In genomic region chr19:35353635-35354034, GRCh38 we compare ENCODE assay signal across 21 cellular contexts. TPM values are rescaled to one million over a fixed set of nuclear protein-coding genes. Genes with fewer than 3 reads are reported as not detected.
DNase-seq lines count a peak whose midpoint lies in the region; ATAC-seq and TF ChIP-seq lines count a peak whose summit lies in the region.
"Had no signal": no experiment of that assay in that cellular context is flagged by ENCODE, and none has a peak within 500 bp of the region (broad histone marks: within the 10 kb centered on the region; RNA-seq: fewer than 3 reads in every experiment).

No MANE protein-coding gene starts in this region.

- no peak for DNase-seq in HCT116 (ENCODE audit: low read depth, low spot score)
- DNase-seq in ecto neural progenitor cell (ENCODE audit: low spot score) = peak; percentile 10
- peak; percentile 53 for DNase-seq in mesenteric fat pad (ENCODE audit: low spot score)
- no peak for DNase-seq in activated T-helper 2 cell treated with anti-CD3 and anti-CD28 coated beads, Interferon-gamma antibody, Interleukin-2, Interleukin-4, amounts not matched to agents 10 μg/mL and 5 μg/mL and 100 μg/mL, durations not matched to agents 14 hours and 24 hours and 36 hours (ENCODE audit: low spot score)
- DNase-seq: activated CD4-positive, alpha-beta T cell treated with anti-CD3 and anti-CD28 coated beads, Interleukin-2, amount 50 U/mL, for 4 hours; activated naive CD8-positive, alpha-beta T cell treated with anti-CD3 and anti-CD28 coated beads for 36 hours; activated T-cell treated with anti-CD3 and anti-CD28 coated beads, Interleukin-2, amount 50 U/mL, for 72 hours; left cardiac atrium; NCI-H187 treated with DMSO at 0.1 percent for 48 hours; NCI-H226; WERI-Rb-1 had no signal

- peaks cover 82 to 99% (median 95%) of the 10 kb centered on the region in 10 experiments for H3K4me1 ChIP-seq in BLaER1 treated with 17β-estradiol and CSF1 and Interleukin-3, amounts not matched to agents 10 nM and 100 nM
- peaks cover 0 to 7% of the 10 kb centered on the region in 2 experiments; a peak in 1 of 4 replicates for H3K4me1 ChIP-seq in HCT116 (ENCODE audit: control insufficient read depth in 1 of 2, insufficient read depth in 2 of 2, low read length in 2 of 2)
- H3K4me1 ChIP-seq: gastroesophageal sphincter had no signal

- no peaks in the 10 kb centered on the region for H3K9me3 ChIP-seq in BLaER1 treated with 17β-estradiol and CSF1 and Interleukin-3, amounts not matched to agents 10 nM and 100 nM (replicated peaks in 1 of 11)
- H3K9me3 ChIP-seq in HCT116 (ENCODE audit: control insufficient read depth in 1 of 2, insufficient read depth in 1 of 2, low read depth in 1 of 2, low read length in 2 of 2) = no peaks in the 10 kb centered on the region
- H3K9me3 ChIP-seq: gastroesophageal sphincter had no signal

- no peaks in the 10 kb centered on the region for H4K20me1 ChIP-seq in BLaER1 treated with 17β-estradiol and CSF1 and Interleukin-3, amounts not matched to agents 10 nM and 100 nM
- no peaks in the 10 kb centered on the region for H4K20me1 ChIP-seq in HCT116 (ENCODE audit: insufficient read depth)

- intact Hi-C loops in HCT116 (cut with micrococcal nuclease) = loop anchor here (1.0 to 10.0 kb wide), 2 partner anchors 142 to 361 kb away; partner anchors contain the start of gene KMT2B
- intact Hi-C loops in activated T-helper 2 cell treated with anti-CD3 and anti-CD28 coated beads, Interferon-gamma antibody, Interleukin-2, Interleukin-4, amounts not matched to agents 10 μg/mL and 5 μg/mL and 100 μg/mL, durations not matched to agents 14 hours and 24 hours and 36 hours (cut with micrococcal nuclease) = loop anchor here (1.0 kb wide), 1 partner anchor 142 kb away; no protein-coding TSS in a partner anchor

- no peaks in the 10 kb centered on the region for H3K27me3 ChIP-seq in BLaER1 treated with 17β-estradiol and CSF1 and Interleukin-3, amounts not matched to agents 10 nM and 100 nM
- H3K27me3 ChIP-seq in HCT116 (ENCODE audit: insufficient read depth, low read length) = peaks cover 4% of the 10 kb centered on the region; the same call in 1 of the 2 replicates

- TF ChIP-seq POLR2A in HCT116 (IDR thresholded peaks at IDR 0.05; ENCODE audit: borderline replicate concordance, extremely low read depth, insufficient read depth, insufficient read length) = no peak

- peak overlapping the region in 3 of 10 experiments; percentile 47 to 66 (median 58); a peak in 6 of 20 replicates for H3K4me3 ChIP-seq in BLaER1 treated with 17β-estradiol and CSF1 and Interleukin-3, amounts not matched to agents 10 nM and 100 nM
- H3K4me3 ChIP-seq in HCT116 (replicated peaks in 1 of 2; ENCODE audit: low read depth in 1 of 2, low read length in 2 of 2) = no peak overlapping the region
- H3K4me3 ChIP-seq: gastroesophageal sphincter had no signal

- no peak for TF ChIP-seq RAD21 in HCT116 (IDR thresholded peaks at IDR 0.05; ENCODE audit: low read depth)

- no peak overlapping the region for H3K4me3 Mint-ChIP-seq in activated T-helper 2 cell treated with anti-CD3 and anti-CD28 coated beads, Interferon-gamma antibody, Interleukin-2, Interleukin-4, amounts not matched to agents 10 μg/mL and 5 μg/mL and 100 μg/mL, durations not matched to agents 14 hours and 24 hours and 36 hours (ENCODE audit: low read depth)
- H3K4me3 Mint-ChIP-seq: activated naive CD8-positive, alpha-beta T cell treated with anti-CD3 and anti-CD28 coated beads for 36 hours; dendritic cell treated with granulocyte-macrophage colony-stimulating factor and Interleukin-4, amounts not matched to agents 40 ng/mL and 50 ng/mL, for 4 days; stimulated activated effector memory CD8-positive, alpha-beta T cell treated with anti-CD3 and anti-CD28 coated beads, Interleukin-12 subunit alpha, Interleukin-12 subunit beta, amount 100 ng/mL, for 72 hours; T-cell had no signal

- peak overlapping the region; percentile 80 to 98 (median 92); a peak in 19 of 22 replicates for H3K4me2 ChIP-seq in BLaER1 treated with 17β-estradiol and CSF1 and Interleukin-3, amounts not matched to agents 10 nM and 100 nM
- no peak overlapping the region for H3K4me2 ChIP-seq in HCT116 (ENCODE audit: low read length)

- no peaks in the 10 kb centered on the region for H3K9me2 ChIP-seq in HCT116 (ENCODE audit: insufficient read depth)

- CTCF ChIA-PET in HCT116 (lab: Charles Lee) = interaction anchor here (0.9 to 3.1 kb wide), 9 partner anchors 21 to 341 kb away, joined by 3 to 43 read pairs (median 5); no protein-coding TSS in a partner anchor

- RAD21 ChIA-PET in HCT116 (lab: Charles Lee; ENCODE audit: low non-redundant PET in 1 of 2, low total read pairs in 2 of 2, uncharacterized antibody in 2 of 2, unreplicated experiment in 2 of 2) = interaction anchor here (1.1 to 2.7 kb wide), 7 partner anchors 114 to 320 kb away, joined by 3 to 11 read pairs (median 4); no protein-coding TSS in a partner anchor

- BruUV-seq in HCT116 (replicated peaks; lab: Mats Ljungman, UMichigan) = no TSS peak

- ATAC-seq in HCT116 (no peak), GM19463 (IDR thresholded peaks at IDR 0.05; ENCODE audit: unreplicated experiment) (no peak), HG02885 (IDR thresholded peaks at IDR 0.05; ENCODE audit: poor library complexity, unreplicated experiment) (no peak)
- ATAC-seq: gastroesophageal sphincter, left cardiac atrium had no signal

- H3K9me3 Mint-ChIP-seq in activated T-helper 2 cell treated with anti-CD3 and anti-CD28 coated beads, Interferon-gamma antibody, Interleukin-2, Interleukin-4, amounts not matched to agents 10 μg/mL and 5 μg/mL and 100 μg/mL, durations not matched to agents 14 hours and 24 hours and 36 hours = no peaks in the 10 kb centered on the region
- H3K9me3 Mint-ChIP-seq: activated naive CD8-positive, alpha-beta T cell treated with anti-CD3 and anti-CD28 coated beads for 36 hours; activated T-cell treated with anti-CD3 and anti-CD28 coated beads, Interleukin-2, amount 50 U/mL, for 72 hours; brain; dendritic cell treated with granulocyte-macrophage colony-stimulating factor and Interleukin-4, amounts not matched to agents 40 ng/mL and 50 ng/mL, for 4 days; stimulated activated effector memory CD8-positive, alpha-beta T cell treated with anti-CD3 and anti-CD28 coated beads, Interleukin-12 subunit alpha, Interleukin-12 subunit beta, amount 100 ng/mL, for 72 hours; T-cell had no signal

- no peak overlapping the region for H3K27ac Mint-ChIP-seq in activated T-helper 2 cell treated with anti-CD3 and anti-CD28 coated beads, Interferon-gamma antibody, Interleukin-2, Interleukin-4, amounts not matched to agents 10 μg/mL and 5 μg/mL and 100 μg/mL, durations not matched to agents 14 hours and 24 hours and 36 hours
- H3K27ac Mint-ChIP-seq: activated naive CD8-positive, alpha-beta T cell treated with anti-CD3 and anti-CD28 coated beads for 36 hours; dendritic cell treated with granulocyte-macrophage colony-stimulating factor and Interleukin-4, amounts not matched to agents 40 ng/mL and 50 ng/mL, for 4 days; T-cell had no signal

- H3K27me3 Mint-ChIP-seq in activated T-helper 2 cell treated with anti-CD3 and anti-CD28 coated beads, Interferon-gamma antibody, Interleukin-2, Interleukin-4, amounts not matched to agents 10 μg/mL and 5 μg/mL and 100 μg/mL, durations not matched to agents 14 hours and 24 hours and 36 hours (ENCODE audit: low read depth) = no peaks in the 10 kb centered on the region

- H3K79me2 ChIP-seq in HCT116 (ENCODE audit: insufficient read depth, low read length) = no peaks in the 10 kb centered on the region

- POLR2A ChIA-PET in HCT116 (lab: Charles Lee) = interaction anchor here (1.8 to 2.0 kb wide), 2 partner anchors 142 to 157 kb away, joined by 5 to 9 read pairs; no protein-coding TSS in a partner anchor

- TF ChIP-seq CTCF in HCT116 (IDR thresholded peaks at IDR 0.05 in 2 of 3, conservative IDR thresholded peaks at IDR 0.05 in 1 of 3; ENCODE audit: borderline replicate concordance in 1 of 3, insufficient read depth in 1 of 3, low read depth in 2 of 3, low read length in 2 of 3) = no peak

- H3K36me3 Mint-ChIP-seq in activated T-helper 2 cell treated with anti-CD3 and anti-CD28 coated beads, Interferon-gamma antibody, Interleukin-2, Interleukin-4, amounts not matched to agents 10 μg/mL and 5 μg/mL and 100 μg/mL, durations not matched to agents 14 hours and 24 hours and 36 hours (ENCODE audit: low read depth) = no peaks in the 10 kb centered on the region
- H3K36me3 Mint-ChIP-seq: activated naive CD8-positive, alpha-beta T cell treated with anti-CD3 and anti-CD28 coated beads for 36 hours; brain; stimulated activated effector memory CD8-positive, alpha-beta T cell treated with anti-CD3 and anti-CD28 coated beads, Interleukin-12 subunit alpha, Interleukin-12 subunit beta, amount 100 ng/mL, for 72 hours; T-cell had no signal

- peak overlapping the region; percentile 82 for H2AFZ ChIP-seq in HCT116 (ENCODE audit: low read depth, low read length, poor library complexity, severe bottlenecking)

- H3K36me3 ChIP-seq in BLaER1 treated with 17β-estradiol and CSF1 and Interleukin-3, amounts not matched to agents 10 nM and 100 nM = peaks cover 0 to 20% (median 0%) of the 10 kb centered on the region in 11 experiments; a peak in 5 of 22 replicates
- no peaks in the 10 kb centered on the region for H3K36me3 ChIP-seq in HCT116 (ENCODE audit: control insufficient read depth in 1 of 2, insufficient read depth in 2 of 2, low read length in 2 of 2)
- H3K36me3 ChIP-seq: gastroesophageal sphincter, WERI-Rb-1 had no signal

- peaks cover 16% of the 10 kb centered on the region for H3K4me1 Mint-ChIP-seq in activated T-helper 2 cell treated with anti-CD3 and anti-CD28 coated beads, Interferon-gamma antibody, Interleukin-2, Interleukin-4, amounts not matched to agents 10 μg/mL and 5 μg/mL and 100 μg/mL, durations not matched to agents 14 hours and 24 hours and 36 hours (ENCODE audit: low read depth)

- peak overlapping the region in 7 of 11 experiments; percentile 46 to 84 (median 76); a peak in 10 of 22 replicates for H3K9ac ChIP-seq in BLaER1 treated with 17β-estradiol and CSF1 and Interleukin-3, amounts not matched to agents 10 nM and 100 nM
- H3K9ac ChIP-seq in HCT116 (ENCODE audit: low read length) = no peak overlapping the region

- peak overlapping the region in 6 of 11 experiments; percentile 32 to 95 (median 91); a peak in 7 of 22 replicates for H3K27ac ChIP-seq in BLaER1 treated with 17β-estradiol and CSF1 and Interleukin-3, amounts not matched to agents 10 nM and 100 nM
- no peak overlapping the region for H3K27ac ChIP-seq in HCT116 (ENCODE audit: low read depth, low read length)
- H3K27ac ChIP-seq: epithelial cell of prostate, gastroesophageal sphincter, WERI-Rb-1 had no signal

RNA-seq across cellular contexts. Expression of gene FFAR3, which starts 4.6 kb away (rescaled TPM):
- total RNA-seq in HCT116 (2021; ENCODE audit: unreplicated experiment) (not detected), mesenteric fat pad (1.4 TPM)
- polyA plus RNA-seq in HCT116 (2012) = not detected in 2 replicates
- 0.92 and 1.2 TPM in 2 replicates for total RNA-seq in activated T-helper 2 cell treated with anti-CD3 and anti-CD28 coated beads, Interferon-gamma antibody, Interleukin-2, Interleukin-4, amounts not matched to agents 10 μg/mL and 5 μg/mL and 100 μg/mL, durations not matched to agents 14 hours and 24 hours and 36 hours
- total RNA-seq: Daoy had no signal

RNA-seq across cellular contexts. Expression of gene FFAR1, which starts 5.9 kb away (rescaled TPM):
- not detected for total RNA-seq in HCT116 (2021; ENCODE audit: unreplicated experiment)
- polyA plus RNA-seq in HCT116 (2012) = not detected in 2 replicates
- not detected for total RNA-seq in mesenteric fat pad
- total RNA-seq in activated T-helper 2 cell treated with anti-CD3 and anti-CD28 coated beads, Interferon-gamma antibody, Interleukin-2, Interleukin-4, amounts not matched to agents 10 μg/mL and 5 μg/mL and 100 μg/mL, durations not matched to agents 14 hours and 24 hours and 36 hours = 0.09 and 0.21 TPM in 2 replicates
- total RNA-seq: Daoy, gastroesophageal sphincter, left cardiac atrium had no signal

RNA-seq across cellular contexts. Expression of gene GPR42, which starts 17.2 kb away (rescaled TPM):
- not detected for total RNA-seq in HCT116 (2021; ENCODE audit: unreplicated experiment)
- polyA plus RNA-seq in HCT116 (2012) = not detected in 2 replicates
- total RNA-seq in mesenteric fat pad = 0.87 TPM
- 0.18 and 0.51 TPM in 2 replicates for total RNA-seq in activated T-helper 2 cell treated with anti-CD3 and anti-CD28 coated beads, Interferon-gamma antibody, Interleukin-2, Interleukin-4, amounts not matched to agents 10 μg/mL and 5 μg/mL and 100 μg/mL, durations not matched to agents 14 hours and 24 hours and 36 hours
- total RNA-seq: Daoy, gastroesophageal sphincter, left cardiac atrium, T-cell had no signal

RNA-seq across cellular contexts. Expression of gene CD22, which starts 24.6 kb away (rescaled TPM):
- total RNA-seq in HCT116 (2021; ENCODE audit: unreplicated experiment) (7.0 TPM), mesenteric fat pad (1.3 TPM)
- polyA plus RNA-seq in HCT116 (2012) = 7.1 and 10.4 TPM in 2 replicates
- total RNA-seq in activated T-helper 2 cell treated with anti-CD3 and anti-CD28 coated beads, Interferon-gamma antibody, Interleukin-2, Interleukin-4, amounts not matched to agents 10 μg/mL and 5 μg/mL and 100 μg/mL, durations not matched to agents 14 hours and 24 hours and 36 hours = 4.0 and 5.5 TPM in 2 replicates
- total RNA-seq: Daoy had no signal

Comparison
In these comparisons a context has a peak if more than half of its experiments do, and no peak if none do; other contexts are left out.
1. DNase-seq: peak in ecto neural progenitor cell (single experiment) and mesenteric fat pad (single experiment); none in HCT116 (single experiment) and activated T-helper 2 cell treated with anti-CD3 and anti-CD28 coated beads, Interferon-gamma antibody, Interleukin-2, Interleukin-4, amounts not matched to agents 10 μg/mL and 5 μg/mL and 100 μg/mL, durations not matched to agents 14 hours and 24 hours and 36 hours (single experiment).